16 cellular contexts compared by ENCODE assay signal in genomic region chr10:72564596-72564995, GRCh38.
DNase-seq lines count a peak whose midpoint lies in the region; ATAC-seq and TF ChIP-seq lines count a peak whose summit lies in the region.
"Had no signal": no experiment of that assay in that cellular context is flagged by ENCODE, and none has a peak within 500 bp of the region (broad histone marks: within the 10 kb centered on the region; RNA-seq: fewer than 3 reads in every experiment).

No MANE protein-coding gene starts in this region.

- intact Hi-C loops in CD14-positive monocyte (cut with micrococcal nuclease) = loop anchor here in 1 of 2 donors (10.0 kb wide), 2 partner anchors 50 to 200 kb away; no protein-coding TSS in a partner anchor

- POLR2A ChIA-PET in activated CD8-positive, alpha-beta T cell treated with anti-CD3 and anti-CD28 coated beads, Interleukin-2, amount 10 ng/mL, durations not matched to agents 7 days and 5 days (lab: Charles Lee) = no interaction called here

- no peaks in the 10 kb centered on the region for H3K27me3 ChIP-seq in ACC112 (ENCODE audit: insufficient read depth, low read length)

- TF ChIP-seq CTCF in CD14-positive monocyte (IDR thresholded peaks at IDR 0.05) (no peak), fibroblast of pulmonary artery (IDR thresholded peaks at IDR 0.05; ENCODE audit: low read length, missing control alignments) (no peak)

- H3K27ac ChIP-seq in ACC112 (ENCODE audit: low read depth, low read length) = peak overlapping the region; percentile 53

- peaks cover 39 to 54% of the 10 kb centered on the region in 2 donors for H3K36me3 Mint-ChIP-seq in CD14-positive monocyte
- peaks cover 35% of the 10 kb centered on the region for H3K36me3 Mint-ChIP-seq in activated CD8-positive, alpha-beta T cell treated with anti-CD3 and anti-CD28 coated beads, Interleukin-2, amount 10 ng/mL, durations not matched to agents 7 days and 5 days (ENCODE audit: low read depth)

- peaks cover 53% of the 10 kb centered on the region for H3K4me1 Mint-ChIP-seq in CD14-positive monocyte
- peaks cover 14% of the 10 kb centered on the region for H3K4me1 Mint-ChIP-seq in activated CD8-positive, alpha-beta T cell treated with anti-CD3 and anti-CD28 coated beads, Interleukin-2, amount 10 ng/mL, durations not matched to agents 7 days and 5 days (ENCODE audit: low read depth)
- H3K4me1 Mint-ChIP-seq: GM23338, neural crest cell had no signal

- peaks cover 0 to 3% (median 0%) of the 10 kb centered on the region in 7 donors for H3K9me3 Mint-ChIP-seq in CD14-positive monocyte
- no peaks in the 10 kb centered on the region for H3K9me3 Mint-ChIP-seq in activated CD8-positive, alpha-beta T cell treated with anti-CD3 and anti-CD28 coated beads, Interleukin-2, amount 10 ng/mL, durations not matched to agents 7 days and 5 days (ENCODE audit: insufficient read depth)

- peak; percentile 30 for ATAC-seq in activated CD8-positive, alpha-beta T cell treated with anti-CD3 and anti-CD28 coated beads, Interleukin-2, amount 10 ng/mL, durations not matched to agents 7 days and 5 days
- no peak for ATAC-seq in GM18909 (IDR thresholded peaks at IDR 0.05; ENCODE audit: poor library complexity, unreplicated experiment)
- ATAC-seq: GM23338, left colon had no signal

- H3K36me3 ChIP-seq in ACC112 (ENCODE audit: insufficient read depth, low read length) = peaks cover 20% of the 10 kb centered on the region

- H3K27ac Mint-ChIP-seq in CD14-positive monocyte = peak overlapping the region; percentile 35 to 88 (median 85)
- H3K27ac Mint-ChIP-seq in activated CD8-positive, alpha-beta T cell treated with anti-CD3 and anti-CD28 coated beads, Interleukin-2, amount 10 ng/mL, durations not matched to agents 7 days and 5 days = no peak overlapping the region
- H3K27ac Mint-ChIP-seq: GM23338 had no signal

- H3K27me3 Mint-ChIP-seq in CD14-positive monocyte (ENCODE audit: low read depth in 3 of 3) = peaks cover 0 to 4% (median 2%) of the 10 kb centered on the region in 3 donors
- H3K27me3 Mint-ChIP-seq in activated CD8-positive, alpha-beta T cell treated with anti-CD3 and anti-CD28 coated beads, Interleukin-2, amount 10 ng/mL, durations not matched to agents 7 days and 5 days (ENCODE audit: low read depth) = no peaks in the 10 kb centered on the region

- DNase-seq in CD14-positive monocyte (ENCODE audit: low spot score) = no peak
- no peak for DNase-seq in activated CD8-positive, alpha-beta T cell treated with anti-CD3 and anti-CD28 coated beads, Interleukin-2, amount 10 ng/mL, durations not matched to agents 7 days and 5 days
- DNase-seq in fibroblast of pulmonary artery (ENCODE audit: low read depth) = peak; percentile 56
- DNase-seq in NCI-H146 treated with DMSO at 0.1 percent for 48 hours (lab: John Stamatoyannopoulos, UW; ENCODE audit: unreplicated experiment) = no peak
- DNase-seq in NCI-H2196 (lab: John Stamatoyannopoulos, UW; ENCODE audit: unreplicated experiment) = no peak
- no peak for DNase-seq in A172 (ENCODE audit: low spot score)
- DNase-seq: activated CD8-positive, alpha-beta memory T cell treated with anti-CD3 and anti-CD28 coated beads, Interleukin-2, amount 50 U/mL, for 48 hours; glutamatergic neuron; KG1; left colon; NCI-H2171 treated with DMSO at 0.1 percent for 48 hours; stimulated activated naive CD4-positive, alpha-beta T cell had no signal

- peaks cover 15% of the 10 kb centered on the region for H3K4me1 ChIP-seq in ACC112 (ENCODE audit: control insufficient read depth, insufficient read depth, low read length, unreplicated experiment)

- H3K4me3 Mint-ChIP-seq in CD14-positive monocyte = no peak overlapping the region
- no peak overlapping the region for H3K4me3 Mint-ChIP-seq in activated CD8-positive, alpha-beta T cell treated with anti-CD3 and anti-CD28 coated beads, Interleukin-2, amount 10 ng/mL, durations not matched to agents 7 days and 5 days
- H3K4me3 Mint-ChIP-seq: GM23338, neural crest cell had no signal

- H2AFZ ChIP-seq in ACC112 (ENCODE audit: low read length, unreplicated experiment) = no peak overlapping the region
- H2AFZ ChIP-seq: GM23338 had no signal

- peaks cover under 1% of the 10 kb centered on the region for H3K79me2 ChIP-seq in ACC112 (ENCODE audit: control insufficient read depth, insufficient read depth, low read length, unreplicated experiment)

- CTCF ChIA-PET in activated CD8-positive, alpha-beta T cell treated with anti-CD3 and anti-CD28 coated beads, Interleukin-2, amount 10 ng/mL, durations not matched to agents 7 days and 5 days (lab: Charles Lee) = interaction anchor here (1.0 kb wide), 1 partner anchor 200 kb away, joined by 3 read pairs; no protein-coding TSS in a partner anchor

- H3K4me3 ChIP-seq in ACC112 (ENCODE audit: low read depth, low read length) = no peak overlapping the region
- no peak overlapping the region for H3K4me3 ChIP-seq in fibroblast of pulmonary artery (replicated peaks; ENCODE audit: low read depth, low read length)
- H3K4me3 ChIP-seq: GM23338 had no signal
